In genomic region chr17:20896153-20896649, GRCh38 we compare ENCODE assay signal across 8 cellular contexts.
A peak's percentile ranks its signal among the peaks of the same experiment; 100 is the strongest.
DNase-seq lines count a peak whose midpoint lies in the region; ATAC-seq and TF ChIP-seq lines count a peak whose summit lies in the region.
"Had no signal": no experiment of that assay in that cellular context is flagged by ENCODE, and none has a peak within 500 bp of the region (broad histone marks: within the 10 kb centered on the region; RNA-seq: fewer than 3 reads in every experiment).

No MANE protein-coding gene starts in this region.

- no peaks in the 10 kb centered on the region for H3K9me3 ChIP-seq in adrenal gland (replicated peaks in 1 of 3)

- DNase-seq in SW 1271 (lab: John Stamatoyannopoulos, UW) (peak; percentile 58 to 88), adrenal gland (peak in 6 of 7 donors; percentile 23 to 81 (median 60)), left kidney (ENCODE audit: low read depth, low spot score) (peak; percentile 74), germinal center (ENCODE audit: low spot score) (no peak), NCI-H82 treated with DMSO at 0.1 percent for 48 hours (lab: John Stamatoyannopoulos, UW; ENCODE audit: unreplicated experiment) (no peak)
- peak; percentile 24 for DNase-seq in stimulated activated naive CD8-positive, alpha-beta T cell treated with anti-CD3 and anti-CD28 coated beads, Interleukin-15, Interleukin-2, amounts not matched to agents 100 U/mL and 50 U/mL, for 24 hours
- DNase-seq: Karpas-422 had no signal

- H3K36me3 ChIP-seq in adrenal gland (replicated peaks in 1 of 2): no peaks in the 10 kb centered on the region

- no peak overlapping the region for H3K27ac ChIP-seq in adrenal gland

- intact Hi-C loops in adrenal gland (cut with DNase I): no loop called here

- no peaks in the 10 kb centered on the region for H3K4me1 ChIP-seq in adrenal gland (replicated peaks in 1 of 2)

- H3K4me3 ChIP-seq in adrenal gland: no peak overlapping the region

- WGBS in adrenal gland, 4 donors: 40 to 65% (median 57%) methylated on average over 1 to 30 of the region's 30 CpGs

- peak in 2 of 6 experiments; percentile 11 to 25 for TF ChIP-seq CTCF in adrenal gland (IDR thresholded peaks at IDR 0.05)

- peak; percentile 49 for ATAC-seq in stimulated activated naive CD8-positive, alpha-beta T cell treated with anti-CD3 and anti-CD28 coated beads, Interleukin-15, Interleukin-2, amounts not matched to agents 100 U/mL and 50 U/mL, for 24 hours
- no peak for ATAC-seq in HG03175 (IDR thresholded peaks at IDR 0.05; ENCODE audit: unreplicated experiment)

- TF ChIP-seq POLR2A in adrenal gland (IDR thresholded peaks at IDR 0.05): no peak

- H3K27me3 ChIP-seq in adrenal gland: no peaks in the 10 kb centered on the region

Comparison
In these comparisons a context has a peak if more than half of its experiments do, and no peak if none do; other contexts are left out.
1. DNase-seq: peak in SW 1271 (2 of 2), adrenal gland (6 of 7), left kidney (single experiment) and stimulated activated naive CD8-positive, alpha-beta T cell treated with anti-CD3 and anti-CD28 coated beads, Interleukin-15, Interleukin-2, amounts not matched to agents 100 U/mL and 50 U/mL, for 24 hours (single experiment); none in germinal center (single experiment) and NCI-H82 treated with DMSO at 0.1 percent for 48 hours (single experiment).